In the genomic region with DNA sequence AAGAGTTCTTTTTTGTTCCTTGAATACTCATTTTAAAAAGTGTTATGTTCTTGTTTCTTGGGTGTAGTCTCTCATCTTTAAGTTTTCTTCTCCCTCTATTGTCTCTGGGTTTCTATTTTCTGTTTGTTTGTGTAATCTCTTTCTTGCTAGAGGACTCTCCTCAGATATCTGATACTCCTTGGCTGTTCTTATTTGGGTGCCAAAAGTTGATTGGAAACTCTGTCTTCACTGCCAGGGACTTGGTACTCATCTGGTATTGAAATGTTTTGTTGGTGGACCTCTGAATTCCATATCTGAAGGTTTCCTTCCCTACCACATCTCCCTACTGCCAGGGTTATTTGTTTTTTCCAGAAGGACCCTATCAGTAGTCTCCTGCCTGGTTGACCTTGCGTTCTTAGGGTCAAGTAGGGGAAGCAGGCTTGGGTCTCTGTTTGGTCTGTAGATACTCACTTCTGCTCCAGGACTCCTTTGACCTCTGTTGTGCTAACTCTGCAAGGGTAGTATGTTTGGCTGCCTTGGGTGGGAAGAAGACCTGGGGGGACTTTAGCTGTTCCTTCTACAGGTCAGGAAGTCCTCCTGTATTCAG, we compare ENCODE assay signal across 16 cellular contexts. TPM values are rescaled to one million over a fixed set of nuclear protein-coding genes. Genes with fewer than 3 reads are reported as not detected.
DNase-seq lines count a peak whose midpoint lies in the region; ATAC-seq and TF ChIP-seq lines count a peak whose summit lies in the region.
"Had no signal": no experiment of that assay in that cellular context is flagged by ENCODE, and none has a peak within 500 bp of the region (broad histone marks: within the 10 kb centered on the region; RNA-seq: fewer than 3 reads in every experiment).

No MANE protein-coding gene starts in this region.

- peaks cover 35% of the 10 kb centered on the region for H3K79me2 ChIP-seq in PC-9 (ENCODE audit: low read depth)

- H3K9me3 ChIP-seq in PC-9 (ENCODE audit: insufficient read depth, low read depth) = no peaks in the 10 kb centered on the region
- H3K9me3 ChIP-seq: BLaER1 had no signal

- intact Hi-C loops in CD14-positive monocyte (cut with micrococcal nuclease) = no loop called here
- intact Hi-C loops in PC-9 (cut with micrococcal nuclease; ENCODE audit: unreplicated experiment) = no loop called here

- H3K4me2 ChIP-seq in PC-9 = peak overlapping the region; percentile 18; the same call in 1 of the 2 replicates

- H3K27me3 Mint-ChIP-seq in T-helper 1 cell treated with Interleukin-12 subunit alpha and Interleukin-12 subunit beta and Interleukin-4 antibody, amounts not matched to agents 30 μg/mL and 1 μg/mL, for 36 hours (ENCODE audit: low read depth) = no peaks in the 10 kb centered on the region
- peaks cover 0 to 4% (median 2%) of the 10 kb centered on the region in 3 donors for H3K27me3 Mint-ChIP-seq in CD14-positive monocyte (ENCODE audit: low read depth in 3 of 3)
- H3K27me3 Mint-ChIP-seq in effector memory CD8-positive, alpha-beta T cell = no peaks in the 10 kb centered on the region

- H3K36me3 ChIP-seq in PC-9 (ENCODE audit: low read depth) = no peaks in the 10 kb centered on the region

- no peaks in the 10 kb centered on the region for H4K20me1 ChIP-seq in PC-9 (ENCODE audit: insufficient read depth)

- H3K4me1 ChIP-seq in PC-9 (replicated peaks; ENCODE audit: insufficient read depth) = peaks cover 84% of the 10 kb centered on the region

- H3K27me3 ChIP-seq in PC-9 (ENCODE audit: insufficient read depth, low read depth) = no peaks in the 10 kb centered on the region
- H3K27me3 ChIP-seq: BLaER1 had no signal

- H2AFZ ChIP-seq in PC-9 = no peak overlapping the region

- H3K36me3 Mint-ChIP-seq in T-helper 1 cell treated with Interleukin-12 subunit alpha and Interleukin-12 subunit beta and Interleukin-4 antibody, amounts not matched to agents 30 μg/mL and 1 μg/mL, for 36 hours (ENCODE audit: low read depth) = peaks cover 12% of the 10 kb centered on the region
- H3K36me3 Mint-ChIP-seq in CD14-positive monocyte = peaks cover 22 to 39% of the 10 kb centered on the region in 2 donors
- H3K36me3 Mint-ChIP-seq in effector memory CD8-positive, alpha-beta T cell (ENCODE audit: insufficient read depth) = peaks cover 3% of the 10 kb centered on the region

- H3K27ac ChIP-seq in PC-9 = no peak overlapping the region
- H3K27ac ChIP-seq: BLaER1 had no signal

- POLR2A ChIA-PET in PC-9 (lab: Charles Lee; ENCODE audit: unreplicated experiment) = no interaction called here

- TF ChIP-seq CTCF in CD14-positive monocyte (IDR thresholded peaks at IDR 0.05) = no peak
- TF ChIP-seq CTCF in PC-9 (conservative IDR thresholded peaks at IDR 0.05) = no peak

- H3K9me2 ChIP-seq in PC-9 (ENCODE audit: insufficient read depth) = no peaks in the 10 kb centered on the region

- DNase-seq in T-helper 1 cell (no peak), CD14-positive monocyte (ENCODE audit: low spot score) (no peak), PC-9 (no peak), NAMALWA (ENCODE audit: low spot score) (no peak), COLO829 (ENCODE audit: low spot score) (no peak)
- no peak for DNase-seq in effector memory CD8-positive, alpha-beta T cell
- DNase-seq: 8988T, Calu3, DMS79, H9, NCI-H345, NCI-H526 treated with DMSO at 0.1 percent for 48 hours, PC-3 had no signal

- peaks cover 50% of the 10 kb centered on the region for H3F3A ChIP-seq in PC-9 (ENCODE audit: insufficient read depth, low read depth)

- CTCF ChIA-PET in PC-9 (lab: Charles Lee) = interaction anchor here (0.5 kb wide), 1 partner anchor 163 kb away, joined by 7 read pairs; a partner anchor contains a TSS

- peak overlapping the region; percentile 27 for H3K27ac Mint-ChIP-seq in T-helper 1 cell treated with Interleukin-12 subunit alpha and Interleukin-12 subunit beta and Interleukin-4 antibody, amounts not matched to agents 30 μg/mL and 1 μg/mL, for 36 hours
- H3K27ac Mint-ChIP-seq in CD14-positive monocyte = peak overlapping the region; percentile 8 to 86 (median 69)
- H3K27ac Mint-ChIP-seq in effector memory CD8-positive, alpha-beta T cell = peak overlapping the region; percentile 88 to 89
- H3K27ac Mint-ChIP-seq: H9 had no signal

- no peak for ATAC-seq in effector memory CD8-positive, alpha-beta T cell (replicated peaks)
- no peak for ATAC-seq in GM18868 (IDR thresholded peaks at IDR 0.05; ENCODE audit: unreplicated experiment)
- ATAC-seq: PC-3 had no signal

- H3K4me1 Mint-ChIP-seq in T-helper 1 cell treated with Interleukin-12 subunit alpha and Interleukin-12 subunit beta and Interleukin-4 antibody, amounts not matched to agents 30 μg/mL and 1 μg/mL, for 36 hours (ENCODE audit: low read depth) = peaks cover 48% of the 10 kb centered on the region
- H3K4me1 Mint-ChIP-seq in CD14-positive monocyte = peaks cover 90% of the 10 kb centered on the region
- peaks cover 26 to 33% of the 10 kb centered on the region in 2 donors for H3K4me1 Mint-ChIP-seq in effector memory CD8-positive, alpha-beta T cell (ENCODE audit: low read depth in 2 of 2)

- peak overlapping the region; percentile 22 for H3K4me3 Mint-ChIP-seq in T-helper 1 cell treated with Interleukin-12 subunit alpha and Interleukin-12 subunit beta and Interleukin-4 antibody, amounts not matched to agents 30 μg/mL and 1 μg/mL, for 36 hours
- H3K4me3 Mint-ChIP-seq in CD14-positive monocyte = peak overlapping the region in 1 of 2 donors; percentile 61
- H3K4me3 Mint-ChIP-seq in effector memory CD8-positive, alpha-beta T cell = no peak overlapping the region
- H3K4me3 Mint-ChIP-seq: H9 had no signal

- H3K9me3 Mint-ChIP-seq in T-helper 1 cell treated with Interleukin-12 subunit alpha and Interleukin-12 subunit beta and Interleukin-4 antibody, amounts not matched to agents 30 μg/mL and 1 μg/mL, for 36 hours = no peaks in the 10 kb centered on the region
- H3K9me3 Mint-ChIP-seq in CD14-positive monocyte = peaks cover 0 to 4% (median 0%) of the 10 kb centered on the region in 7 donors
- no peaks in the 10 kb centered on the region for H3K9me3 Mint-ChIP-seq in effector memory CD8-positive, alpha-beta T cell
- H3K9me3 Mint-ChIP-seq: H9 had no signal

- no TSS peak for BruUV-seq in PC-9 (replicated peaks; lab: Mats Ljungman, UMichigan)

- no peak overlapping the region for H3K4me3 ChIP-seq in PC-9
- H3K4me3 ChIP-seq: BLaER1 had no signal

RNA-seq across cellular contexts. Expression of a gene that starts 15.7 kb away (rescaled TPM):
- 10 to 100 TPM; 14.2 to 18.7 TPM for polyA plus RNA-seq in CD14-positive monocyte
- total RNA-seq in PC-9 (2021) = 23.7 and 24.4 TPM in 2 replicates

RNA-seq across cellular contexts. Expression of a gene that starts 43.7 kb away (rescaled TPM):
- under 1 TPM in 1 of 2 donors, not detected in 1; 0.08 TPM for polyA plus RNA-seq in CD14-positive monocyte
- total RNA-seq in PC-9 (2021) = 17.9 and 19.7 TPM in 2 replicates

Comparison
In these comparisons a context has a peak if more than half of its experiments do, and no peak if none do; other contexts are left out.
1. H3K27ac Mint-ChIP-seq: peak in every context shown above with its lines; median percentile 88 in effector memory CD8-positive, alpha-beta T cell; 69 in CD14-positive monocyte; 27 in T-helper 1 cell treated with Interleukin-12 subunit alpha and Interleukin-12 subunit beta and Interleukin-4 antibody, amounts not matched to agents 30 μg/mL and 1 μg/mL, for 36 hours.